Comparison of ENCODE assay signal across 9 cellular contexts in the genomic region with DNA sequence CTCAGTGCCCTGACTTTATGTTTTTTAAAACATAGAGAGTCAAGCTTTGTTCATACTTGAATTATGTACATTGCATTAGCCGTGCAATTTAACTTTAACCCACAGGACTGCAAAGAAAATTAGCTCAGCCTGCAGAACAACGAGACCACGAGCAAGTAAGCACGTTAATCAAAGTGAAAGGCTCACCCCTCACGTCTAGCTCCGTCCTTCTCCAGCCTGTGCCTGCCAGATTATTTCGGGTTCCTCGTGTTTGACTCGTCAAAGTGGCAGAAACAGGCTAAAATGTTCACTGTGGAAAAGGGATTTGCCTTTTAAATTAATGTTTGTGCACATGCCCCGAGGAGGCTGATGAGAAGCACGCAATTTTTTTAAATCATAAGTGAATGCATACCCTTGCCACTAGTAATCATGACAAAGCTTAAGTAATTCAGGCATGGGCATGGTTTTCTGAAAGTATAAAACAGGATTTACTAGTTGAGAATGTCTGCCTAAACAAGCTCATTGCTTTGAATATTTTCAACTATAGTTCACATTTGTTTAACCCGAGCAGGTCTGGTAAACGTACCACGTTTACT. TPM values are rescaled to one million over a fixed set of nuclear protein-coding genes. Genes with fewer than 3 reads are reported as not detected.
DNase-seq lines count a peak whose midpoint lies in the region; ATAC-seq, FAIRE-seq and TF ChIP-seq lines count a peak whose summit lies in the region.
"Had no signal": no experiment of that assay in that cellular context is flagged by ENCODE, and none has a peak within 500 bp of the region (broad histone marks: within the 10 kb centered on the region; RNA-seq: fewer than 3 reads in every experiment).

No MANE protein-coding gene starts in this region.

- TF ChIP-seq CTCF in epithelial cell of esophagus (IDR thresholded peaks at IDR 0.05; ENCODE audit: insufficient read depth, low read depth, low read length, missing control alignments) (no peak), D721Med (IDR thresholded peaks at IDR 0.05; ENCODE audit: insufficient read depth, missing control alignments) (no peak)

- DNase-seq in G401 (ENCODE audit: low spot score) (peak; percentile 63), NCI-H748 treated with DMSO at 0.1 percent for 48 hours (lab: John Stamatoyannopoulos, UW) (peak; percentile 16), epithelial cell of esophagus (ENCODE audit: low read depth) (peak; percentile 88), skeletal muscle cell (ENCODE audit: low read depth) (peak; percentile 42), D721Med (ENCODE audit: insufficient read length, low spot score) (no peak), NCI-H510A treated with DMSO at 0.1 percent for 48 hours (lab: John Stamatoyannopoulos, UW) (no peak)
- DNase-seq in stimulated activated effector memory CD8-positive, alpha-beta T cell treated with anti-CD3 and anti-CD28 coated beads, Interleukin-12 subunit alpha, Interleukin-12 subunit beta, amount 100 ng/mL, for 72 hours (ENCODE audit: low spot score in 2 of 2) = no peak
- no peak for DNase-seq in activated naive CD4-positive, alpha-beta T cell treated with anti-CD3 and anti-CD28 coated beads, Interleukin-2, amount 10 ng/mL, durations not matched to agents 7 days and 5 days
- DNase-seq: left ventricle myocardium superior had no signal

- no peaks in the 10 kb centered on the region for H3K9me3 Mint-ChIP-seq in stimulated activated effector memory CD8-positive, alpha-beta T cell treated with anti-CD3 and anti-CD28 coated beads, Interleukin-12 subunit alpha, Interleukin-12 subunit beta, amount 100 ng/mL, for 72 hours
- H3K9me3 Mint-ChIP-seq in activated naive CD4-positive, alpha-beta T cell treated with anti-CD3 and anti-CD28 coated beads, Interleukin-2, amount 10 ng/mL, durations not matched to agents 7 days and 5 days = no peaks in the 10 kb centered on the region

- CTCF ChIA-PET in activated naive CD4-positive, alpha-beta T cell treated with anti-CD3 and anti-CD28 coated beads, Interleukin-2, amount 10 ng/mL, durations not matched to agents 7 days and 5 days (lab: Charles Lee) = interaction anchor here (0.9 to 4.4 kb wide), 5 partner anchors 13 to 79 kb away, joined by 3 to 18 read pairs (median 3); no protein-coding TSS in a partner anchor

- H3K27me3 Mint-ChIP-seq in activated naive CD4-positive, alpha-beta T cell treated with anti-CD3 and anti-CD28 coated beads, Interleukin-2, amount 10 ng/mL, durations not matched to agents 7 days and 5 days = peaks cover 6% of the 10 kb centered on the region

- H3K4me1 Mint-ChIP-seq in stimulated activated effector memory CD8-positive, alpha-beta T cell treated with anti-CD3 and anti-CD28 coated beads, Interleukin-12 subunit alpha, Interleukin-12 subunit beta, amount 100 ng/mL, for 72 hours = peaks cover 24% of the 10 kb centered on the region
- H3K4me1 Mint-ChIP-seq in activated naive CD4-positive, alpha-beta T cell treated with anti-CD3 and anti-CD28 coated beads, Interleukin-2, amount 10 ng/mL, durations not matched to agents 7 days and 5 days = peaks cover 6% of the 10 kb centered on the region

- ATAC-seq in stimulated activated effector memory CD8-positive, alpha-beta T cell treated with anti-CD3 and anti-CD28 coated beads, Interleukin-12 subunit alpha, Interleukin-12 subunit beta, amount 100 ng/mL, for 72 hours = no peak
- ATAC-seq: left ventricle myocardium superior had no signal

- FAIRE-seq in D721Med (lab: Jason Lieb, UNC) = no peak

- no peak overlapping the region for H3K27ac Mint-ChIP-seq in stimulated activated effector memory CD8-positive, alpha-beta T cell treated with anti-CD3 and anti-CD28 coated beads, Interleukin-12 subunit alpha, Interleukin-12 subunit beta, amount 100 ng/mL, for 72 hours
- no peak overlapping the region for H3K27ac Mint-ChIP-seq in activated naive CD4-positive, alpha-beta T cell treated with anti-CD3 and anti-CD28 coated beads, Interleukin-2, amount 10 ng/mL, durations not matched to agents 7 days and 5 days

- H3K36me3 Mint-ChIP-seq in stimulated activated effector memory CD8-positive, alpha-beta T cell treated with anti-CD3 and anti-CD28 coated beads, Interleukin-12 subunit alpha, Interleukin-12 subunit beta, amount 100 ng/mL, for 72 hours = no peaks in the 10 kb centered on the region
- H3K36me3 Mint-ChIP-seq in activated naive CD4-positive, alpha-beta T cell treated with anti-CD3 and anti-CD28 coated beads, Interleukin-2, amount 10 ng/mL, durations not matched to agents 7 days and 5 days = no peaks in the 10 kb centered on the region

- H3K4me3 ChIP-seq in epithelial cell of esophagus (ENCODE audit: low read length) (peak overlapping the region; percentile 22), skeletal muscle cell (ENCODE audit: low read depth, low read length) (peak overlapping the region; percentile 20)

- no peak overlapping the region for H3K4me3 Mint-ChIP-seq in stimulated activated effector memory CD8-positive, alpha-beta T cell treated with anti-CD3 and anti-CD28 coated beads, Interleukin-12 subunit alpha, Interleukin-12 subunit beta, amount 100 ng/mL, for 72 hours
- H3K4me3 Mint-ChIP-seq in activated naive CD4-positive, alpha-beta T cell treated with anti-CD3 and anti-CD28 coated beads, Interleukin-2, amount 10 ng/mL, durations not matched to agents 7 days and 5 days = no peak overlapping the region

- in situ Hi-C loops in G401 (cut with HindIII; ENCODE audit: low sequenced_read_pairs) = no loop called here

RNA-seq across cellular contexts. Expression of gene ZBTB38, which starts 15.3 kb away (rescaled TPM):
- 7.4 and 33.8 TPM in 2 replicates for total RNA-seq in G401 (2014; rRNA removed; shearing (Covaris generic))

Comparison
In these comparisons a context has a peak if more than half of its experiments do, and no peak if none do; other contexts are left out.
1. DNase-seq: peak in G401 (single experiment), NCI-H748 treated with DMSO at 0.1 percent for 48 hours (single experiment), epithelial cell of esophagus (single experiment) and skeletal muscle cell (single experiment); none in D721Med (single experiment), stimulated activated effector memory CD8-positive, alpha-beta T cell treated with anti-CD3 and anti-CD28 coated beads, Interleukin-12 subunit alpha, Interleukin-12 subunit beta, amount 100 ng/mL, for 72 hours (0 of 2), NCI-H510A treated with DMSO at 0.1 percent for 48 hours (single experiment) and activated naive CD4-positive, alpha-beta T cell treated with anti-CD3 and anti-CD28 coated beads, Interleukin-2, amount 10 ng/mL, durations not matched to agents 7 days and 5 days (single experiment).